11 cellular contexts compared by ENCODE assay signal in the genomic region with DNA sequence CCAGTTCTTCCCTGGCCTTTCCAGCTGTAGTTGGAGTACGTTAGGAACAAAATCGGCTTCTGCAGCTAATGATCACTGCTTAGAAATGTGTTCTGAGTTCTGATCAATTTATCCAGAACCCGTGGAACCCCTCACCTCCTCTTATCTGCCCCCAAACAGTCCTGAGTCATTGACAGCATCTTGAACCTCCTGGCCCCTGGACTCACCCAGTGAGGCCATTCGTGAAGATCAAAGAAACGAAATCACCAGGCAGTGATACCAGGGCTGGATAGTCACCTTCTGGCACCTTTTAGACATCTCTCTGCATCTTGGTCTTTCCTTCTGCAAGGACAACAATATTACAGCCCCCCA. TPM values are rescaled to one million over a fixed set of nuclear protein-coding genes. Genes with fewer than 3 reads are reported as not detected.
DNase-seq lines count a peak whose midpoint lies in the region.
"Had no signal": no experiment of that assay in that cellular context is flagged by ENCODE, and none has a peak within 500 bp of the region (broad histone marks: within the 10 kb centered on the region; RNA-seq: fewer than 3 reads in every experiment).

No MANE protein-coding gene starts in this region.

- H3K56ac ChIP-seq in mesendoderm (ENCODE audit: low read length): peak overlapping the region; percentile 0

- H2BK120ac ChIP-seq in mesendoderm (ENCODE audit: low read depth, low read length): no peak overlapping the region

- H3K4me3 ChIP-seq in mesendoderm (ENCODE audit: low read length): no peak overlapping the region
- H3K4me3 ChIP-seq: hepatocyte had no signal

- no peak overlapping the region for H4K8ac ChIP-seq in mesendoderm (ENCODE audit: low read depth, low read length)

- H3K27ac ChIP-seq in mesendoderm (ENCODE audit: low read depth, low read length): no peak overlapping the region
- H3K27ac ChIP-seq: hepatocyte had no signal

- H3K9ac ChIP-seq in mesendoderm (ENCODE audit: low read length): no peak overlapping the region

- no peak overlapping the region for H2AK5ac ChIP-seq in mesendoderm (ENCODE audit: low read length)

- no peaks in the 10 kb centered on the region for H3K27me3 Mint-ChIP-seq in activated CD4-positive, alpha-beta T cell treated with anti-CD3 and anti-CD28 coated beads, Interleukin-2, amount 10 ng/mL, durations not matched to agents 7 days and 5 days

- no peak overlapping the region for H3K23ac ChIP-seq in mesendoderm (ENCODE audit: low read length)

- H3K36me3 ChIP-seq in mesendoderm (ENCODE audit: control insufficient read depth, insufficient read depth, low read length): no peaks in the 10 kb centered on the region
- H3K36me3 ChIP-seq: upper lobe of left lung had no signal

- H3K36me3 Mint-ChIP-seq in activated CD4-positive, alpha-beta T cell treated with anti-CD3 and anti-CD28 coated beads, Interleukin-2, amount 10 ng/mL, durations not matched to agents 7 days and 5 days (ENCODE audit: low read depth): no peaks in the 10 kb centered on the region

- no peak overlapping the region for H2BK15ac ChIP-seq in mesendoderm (replicated peaks; ENCODE audit: low read depth)

- H3K4me1 ChIP-seq in mesendoderm (ENCODE audit: control insufficient read depth, low read depth, low read length): no peaks in the 10 kb centered on the region

- CTCF ChIA-PET in activated CD4-positive, alpha-beta T cell treated with anti-CD3 and anti-CD28 coated beads, Interleukin-2, amount 10 ng/mL, durations not matched to agents 7 days and 5 days (lab: Charles Lee): interaction anchor here (0.5 to 11.6 kb wide), 31 partner anchors 8 to 366 kb away, joined by 3 to 160 read pairs (median 5); partner anchors contain the start of genes EXOC7, FOXJ1 and UBALD2

- no peak overlapping the region for H3K18ac ChIP-seq in mesendoderm (ENCODE audit: low read length)

- no peak overlapping the region for H2BK5ac ChIP-seq in mesendoderm (ENCODE audit: low read length)

- no peak overlapping the region for H3K4me3 Mint-ChIP-seq in activated CD4-positive, alpha-beta T cell treated with anti-CD3 and anti-CD28 coated beads, Interleukin-2, amount 10 ng/mL, durations not matched to agents 7 days and 5 days
- H3K4me3 Mint-ChIP-seq: activated naive CD4-positive, alpha-beta T cell treated with anti-CD3 and anti-CD28 coated beads for 36 hours had no signal

- POLR2A ChIA-PET in activated CD4-positive, alpha-beta T cell treated with anti-CD3 and anti-CD28 coated beads, Interleukin-2, amount 10 ng/mL, durations not matched to agents 7 days and 5 days (lab: Charles Lee): no interaction called here

- no peak overlapping the region for H3K4me2 ChIP-seq in mesendoderm (ENCODE audit: low read length)

- no peaks in the 10 kb centered on the region for H3K79me1 ChIP-seq in mesendoderm (ENCODE audit: low read length)

- no peak overlapping the region for H4K5ac ChIP-seq in mesendoderm (ENCODE audit: low read length)

- DNase-seq in activated CD4-positive, alpha-beta T cell treated with anti-CD3 and anti-CD28 coated beads, Interleukin-2, amount 10 ng/mL, durations not matched to agents 7 days and 5 days: no peak
- DNase-seq in activated CD4-positive, alpha-beta T cell treated with anti-CD3 and anti-CD28 coated beads, Interleukin-2, amount 50 U/mL, for 4 hours: no peak
- no peak for DNase-seq in mesendoderm
- no peak for DNase-seq in NCI-H345 (lab: John Stamatoyannopoulos, UW)
- DNase-seq: activated naive CD4-positive, alpha-beta T cell treated with anti-CD3 and anti-CD28 coated beads for 36 hours had no signal

- WGBS in mesendoderm (ENCODE audit: extremely low coverage, insufficient coverage, low lambda C conversion rate): no CpG with 5 or more reads among the region's 5 CpGs

- no peak overlapping the region for H3K4ac ChIP-seq in mesendoderm (ENCODE audit: low read depth, low read length)

- H3K9me3 Mint-ChIP-seq in activated CD4-positive, alpha-beta T cell treated with anti-CD3 and anti-CD28 coated beads, Interleukin-2, amount 10 ng/mL, durations not matched to agents 7 days and 5 days: no peaks in the 10 kb centered on the region
- H3K9me3 Mint-ChIP-seq: activated naive CD4-positive, alpha-beta T cell treated with anti-CD3 and anti-CD28 coated beads for 36 hours had no signal

- H3K4me1 Mint-ChIP-seq in activated CD4-positive, alpha-beta T cell treated with anti-CD3 and anti-CD28 coated beads, Interleukin-2, amount 10 ng/mL, durations not matched to agents 7 days and 5 days: peaks cover 15% of the 10 kb centered on the region

- H3K27ac Mint-ChIP-seq in activated CD4-positive, alpha-beta T cell treated with anti-CD3 and anti-CD28 coated beads, Interleukin-2, amount 10 ng/mL, durations not matched to agents 7 days and 5 days: peak overlapping the region; percentile 1
- H3K27ac Mint-ChIP-seq: activated naive CD4-positive, alpha-beta T cell treated with anti-CD3 and anti-CD28 coated beads for 36 hours had no signal

- no peaks in the 10 kb centered on the region for H3K27me3 ChIP-seq in mesendoderm (ENCODE audit: insufficient read depth, low read length, poor library complexity)
- H3K27me3 ChIP-seq: hepatocyte, upper lobe of left lung had no signal

- H3K79me2 ChIP-seq in mesendoderm (ENCODE audit: control insufficient read depth, insufficient read depth, low read length): no peaks in the 10 kb centered on the region
- H3K79me2 ChIP-seq: hepatocyte had no signal

RNA-seq across cellular contexts. Expression of gene EXOC7, which starts 17.0 kb away (rescaled TPM):
- 100 to 1,000 TPM; 140 to 147 TPM for total RNA-seq in activated CD4-positive, alpha-beta T cell treated with anti-CD3 and anti-CD28 coated beads, Interleukin-2, amount 10 ng/mL, durations not matched to agents 7 days and 5 days
- 58.1 TPM for polyA plus RNA-seq in mesendoderm (2013, experiment 1 of 2)
- 61.9 TPM for polyA plus RNA-seq in mesendoderm (2013, experiment 2 of 2)

RNA-seq across cellular contexts. Expression of gene FOXJ1, which starts 20.4 kb away (rescaled TPM):
- total RNA-seq in activated CD4-positive, alpha-beta T cell treated with anti-CD3 and anti-CD28 coated beads, Interleukin-2, amount 10 ng/mL, durations not matched to agents 7 days and 5 days: under 1 TPM; 0.20 to 0.48 TPM
- polyA plus RNA-seq in mesendoderm (2013, experiment 1 of 2): 0.06 TPM
- polyA plus RNA-seq in mesendoderm (2013, experiment 2 of 2): 0.08 TPM
- total RNA-seq: MCF 10A, SK-MEL-5 had no signal
- polyA plus RNA-seq: liver had no signal

RNA-seq across cellular contexts. Expression of gene ZACN, which starts 41.7 kb away (rescaled TPM):
- under 1 TPM in 1 of 2 experiments, not detected in 1; 0.27 TPM for total RNA-seq in activated CD4-positive, alpha-beta T cell treated with anti-CD3 and anti-CD28 coated beads, Interleukin-2, amount 10 ng/mL, durations not matched to agents 7 days and 5 days
- polyA plus RNA-seq in mesendoderm (2013, experiment 1 of 2): 0.03 TPM
- polyA plus RNA-seq in mesendoderm (2013, experiment 2 of 2): 0.01 TPM
- total RNA-seq: hepatocyte, liver, MCF 10A, occipital lobe, upper lobe of left lung had no signal

RNA-seq across cellular contexts. Expression of gene GALR2, which starts 46.1 kb away (rescaled TPM):
- total RNA-seq in activated CD4-positive, alpha-beta T cell treated with anti-CD3 and anti-CD28 coated beads, Interleukin-2, amount 10 ng/mL, durations not matched to agents 7 days and 5 days: under 1 TPM; 0.15 TPM
- polyA plus RNA-seq in mesendoderm (2013, experiment 1 of 2): 0.24 TPM
- polyA plus RNA-seq in mesendoderm (2013, experiment 2 of 2): 0.15 TPM
- total RNA-seq: hepatocyte, occipital lobe had no signal

RNA-seq across cellular contexts. Expression of gene SRP68, which starts 48.3 kb away (rescaled TPM):
- total RNA-seq in activated CD4-positive, alpha-beta T cell treated with anti-CD3 and anti-CD28 coated beads, Interleukin-2, amount 10 ng/mL, durations not matched to agents 7 days and 5 days: 10 to 100 TPM; 91.3 to 96.0 TPM
- polyA plus RNA-seq in mesendoderm (2013, experiment 1 of 2): 61.7 TPM
- polyA plus RNA-seq in mesendoderm (2013, experiment 2 of 2): 60.7 TPM
